Comparison of ENCODE assay signal across 11 cellular contexts in the genomic region with DNA sequence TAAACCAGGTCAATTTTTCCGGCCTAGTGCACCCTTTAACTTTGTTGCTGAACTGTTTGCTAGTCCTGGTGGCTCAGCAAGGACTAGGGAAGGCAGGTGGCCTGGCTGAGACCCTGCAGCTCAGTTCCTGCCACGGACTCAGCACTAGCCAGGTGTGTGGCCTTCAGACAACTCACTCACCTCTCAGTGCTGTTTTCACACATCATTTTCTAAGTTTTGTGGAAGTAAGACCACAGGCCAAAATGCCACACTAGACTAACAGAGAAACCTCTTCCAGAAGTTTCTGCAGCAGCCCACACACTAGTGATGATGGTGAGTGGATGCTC.
A peak's percentile ranks its signal among the peaks of the same experiment; 100 is the strongest.
DNase-seq lines count a peak whose midpoint lies in the region; ATAC-seq and TF ChIP-seq lines count a peak whose summit lies in the region.
"Had no signal": no experiment of that assay in that cellular context is flagged by ENCODE, and none has a peak within 500 bp of the region (broad histone marks: within the 10 kb centered on the region; RNA-seq: fewer than 3 reads in every experiment).

No MANE protein-coding gene starts in this region.

- no peak overlapping the region for H3K23ac ChIP-seq in neuronal stem cell (ENCODE audit: low read depth, low read length, poor library complexity)

- no peak overlapping the region for H2BK15ac ChIP-seq in neuronal stem cell (ENCODE audit: low read length)

- no peak overlapping the region for H3K14ac ChIP-seq in neuronal stem cell (ENCODE audit: low read length)

- H4K91ac ChIP-seq in neuronal stem cell (ENCODE audit: low read depth, low read length, poor library complexity) = no peak overlapping the region

- peaks cover 47% of the 10 kb centered on the region for H3F3A ChIP-seq in SU-DHL-6 (ENCODE audit: insufficient read depth)

- H4K20me1 ChIP-seq in SU-DHL-6 (ENCODE audit: low read depth, low read length) = no peaks in the 10 kb centered on the region

- in situ Hi-C loops in G401 (cut with HindIII; ENCODE audit: low sequenced_read_pairs) = no loop called here

- H3K27ac ChIP-seq in SU-DHL-6 (ENCODE audit: low read depth, low read length) (peak overlapping the region; percentile 63), neuronal stem cell (replicated peaks; ENCODE audit: low read length) (no peak overlapping the region)

- no peak for ATAC-seq in Right ventricle myocardium inferior
- ATAC-seq in HG02759 (IDR thresholded peaks at IDR 0.05; ENCODE audit: unreplicated experiment) = no peak

- peaks cover 26% of the 10 kb centered on the region for H3K36me3 ChIP-seq in SU-DHL-6 (ENCODE audit: low read length)
- H3K36me3 ChIP-seq in neuronal stem cell (replicated peaks in 1 of 2; ENCODE audit: control insufficient read depth in 2 of 2, insufficient read depth in 2 of 2, low read length in 2 of 2) = no peaks in the 10 kb centered on the region

- H3K9me2 ChIP-seq in SU-DHL-6 (replicated peaks; ENCODE audit: insufficient read depth, low read length) = no peaks in the 10 kb centered on the region

- no peak overlapping the region for H2AK5ac ChIP-seq in neuronal stem cell (ENCODE audit: low read depth, low read length)

- no peaks in the 10 kb centered on the region for H3K27me3 ChIP-seq in SU-DHL-6 (ENCODE audit: low read length)
- H3K27me3 ChIP-seq in neuronal stem cell (ENCODE audit: control insufficient read depth in 3 of 3, insufficient read depth in 3 of 3, low read depth in 1 of 3, low read length in 3 of 3) = no peaks in the 10 kb centered on the region

- peaks cover 0 to 8% of the 10 kb centered on the region in 2 donors for H3K4me1 ChIP-seq in neuronal stem cell (ENCODE audit: control insufficient read depth in 2 of 2, insufficient read depth in 1 of 2, low read depth in 1 of 2, low read length in 2 of 2)
- H3K4me1 ChIP-seq: Caco-2 had no signal

- TF ChIP-seq CTCF in SU-DHL-6 (IDR thresholded peaks at IDR 0.05; ENCODE audit: insufficient read depth, low read length, poor library complexity, severe bottlenecking) = no peak

- peak overlapping the region; percentile 24 for H3K4me2 ChIP-seq in SU-DHL-6 (ENCODE audit: low read depth, low read length, poor library complexity, severe bottlenecking)
- H3K4me2 ChIP-seq in neuronal stem cell (ENCODE audit: insufficient read depth, low read length, poor library complexity, severe bottlenecking) = no peak overlapping the region

- no peak overlapping the region for H4K8ac ChIP-seq in neuronal stem cell (ENCODE audit: low read depth, low read length)

- H3K4me3 ChIP-seq in SU-DHL-6 (ENCODE audit: insufficient read depth, low read length, poor library complexity, severe bottlenecking) (no peak overlapping the region), neuronal stem cell (ENCODE audit: low read length in 2 of 2) (no peak overlapping the region)

- peak overlapping the region; percentile 76 for H3K18ac ChIP-seq in neuronal stem cell (ENCODE audit: low read length)

- intact Hi-C loops in Right ventricle myocardium inferior (cut with DNase I) = no loop called here

- DNase-seq in G401 (ENCODE audit: low spot score) (peak; percentile 40), islet precursor cell (peak; percentile 14), neuronal stem cell (ENCODE audit: low spot score) (no peak), inferior parietal cortex (ENCODE audit: extremely low spot score) (no peak), Right ventricle myocardium inferior (ENCODE audit: missing footprints) (no peak)
- no peak for DNase-seq in activated CD4-positive, CD25-positive, alpha-beta regulatory T cell treated with anti-CD3 and anti-CD28 coated beads, Interleukin-2, amount 50 U/mL, for 72 hours
- DNase-seq: Caco-2, NCI-H2227 treated with DMSO at 0.1 percent for 48 hours, NCI-H526 had no signal

- H3K79me2 ChIP-seq in SU-DHL-6 (ENCODE audit: insufficient read depth, low read length) = peaks cover 88% of the 10 kb centered on the region

- H3K9me3 ChIP-seq in SU-DHL-6 (ENCODE audit: insufficient read depth, low read length) = peaks cover 11% of the 10 kb centered on the region; the same call in 1 of the 2 replicates
- peaks cover 2 to 10% of the 10 kb centered on the region in 2 donors for H3K9me3 ChIP-seq in neuronal stem cell (replicated peaks in 1 of 2; ENCODE audit: control insufficient read depth in 2 of 2, insufficient read depth in 1 of 2, low read depth in 1 of 2, low read length in 2 of 2)

- peak overlapping the region; percentile 13; the same call in 1 of the 2 replicates for H3K9ac ChIP-seq in SU-DHL-6 (ENCODE audit: low read length)
- no peak overlapping the region for H3K9ac ChIP-seq in neuronal stem cell (ENCODE audit: low read depth, low read length, poor library complexity)

- no peak overlapping the region for H2AFZ ChIP-seq in SU-DHL-6 (ENCODE audit: low read depth, low read length, severe bottlenecking)
- H2AFZ ChIP-seq in neuronal stem cell (ENCODE audit: low read length) = no peak overlapping the region

- H2BK120ac ChIP-seq in neuronal stem cell (ENCODE audit: low read depth, low read length) = no peak overlapping the region

- no peak overlapping the region for H2BK12ac ChIP-seq in neuronal stem cell (ENCODE audit: low read length)

- no CpG with 5 or more reads among the region's 2 CpGs for WGBS in neuronal stem cell (ENCODE audit: extremely low coverage in 2 of 2, insufficient read length in 2 of 2, insufficient replicate concordance in 1 of 2), 2 donors

- no peak overlapping the region for H3K4ac ChIP-seq in neuronal stem cell (ENCODE audit: low read length)

- H3K79me1 ChIP-seq in neuronal stem cell (ENCODE audit: low read depth, low read length) = no peaks in the 10 kb centered on the region

- no peak overlapping the region for H2BK5ac ChIP-seq in neuronal stem cell (ENCODE audit: low read length)

Comparison
In these comparisons a context has a peak if more than half of its experiments do, and no peak if none do; other contexts are left out.
1. DNase-seq: peak in G401 (single experiment) and islet precursor cell (single experiment); none in neuronal stem cell (single experiment), activated CD4-positive, CD25-positive, alpha-beta regulatory T cell treated with anti-CD3 and anti-CD28 coated beads, Interleukin-2, amount 50 U/mL, for 72 hours (single experiment), inferior parietal cortex (single experiment) and Right ventricle myocardium inferior (single experiment).